In the genomic region with DNA sequence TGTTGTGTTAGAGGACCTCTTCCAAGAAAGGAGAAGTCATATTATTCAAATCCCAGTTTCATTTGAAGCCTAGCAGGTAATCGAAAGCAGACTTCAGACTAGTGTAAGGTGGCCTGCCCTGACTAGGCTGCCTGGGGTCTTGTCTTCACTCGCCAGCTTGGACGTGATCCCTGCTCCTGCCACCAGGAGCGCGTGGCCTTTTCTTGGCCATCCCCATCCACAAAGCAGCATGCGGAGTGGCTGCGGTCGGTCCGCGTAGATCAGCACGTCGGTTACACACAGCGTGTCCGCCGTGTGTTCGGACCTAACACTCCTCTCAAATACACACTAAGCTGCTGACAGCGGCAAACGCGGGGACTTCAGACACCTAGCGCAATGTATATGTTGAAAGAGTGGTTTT, we compare ENCODE assay signal across 16 cellular contexts. TPM values are rescaled to one million over a fixed set of nuclear protein-coding genes. Genes with fewer than 3 reads are reported as not detected.
A peak's percentile ranks its signal among the peaks of the same experiment; 100 is the strongest.
DNase-seq lines count a peak whose midpoint lies in the region; ATAC-seq, FAIRE-seq and TF ChIP-seq lines count a peak whose summit lies in the region.
"Had no signal": no experiment of that assay in that cellular context is flagged by ENCODE, and none has a peak within 500 bp of the region (broad histone marks: within the 10 kb centered on the region; RNA-seq: fewer than 3 reads in every experiment).

No MANE protein-coding gene starts in this region.

- no peak for TF ChIP-seq POLR2A in K562 (conservative IDR thresholded peaks at IDR 0.05)

- peak; percentile 19; the same call in 1 of the 2 replicates for TF ChIP-seq CTCF in A673 (conservative IDR thresholded peaks at IDR 0.05; ENCODE audit: low read depth, low read length)
- TF ChIP-seq CTCF in K562 (IDR thresholded peaks at IDR 0.05 in 2 of 3, conservative IDR thresholded peaks at IDR 0.05 in 1 of 3; ENCODE audit: insufficient read depth in 2 of 3, low read depth in 1 of 3, low read length in 3 of 3) = peak; percentile 17 to 36 (median 27); a peak in 4 of 6 replicates

- DNase-seq in A673 (ENCODE audit: low spot score) = no peak
- DNase-seq in H7 = peak; percentile 87
- peak; percentile 15 to 57 (median 43) for DNase-seq in K562 (ENCODE audit: extremely low read depth in 1 of 4, low spot score in 3 of 4)
- peak; percentile 79 for DNase-seq in iPS-NIHi7 (ENCODE audit: extremely low spot score)
- no peak for DNase-seq in NCI-H146 treated with DMSO at 0.1 percent for 48 hours (lab: John Stamatoyannopoulos, UW; ENCODE audit: unreplicated experiment)
- no peak for DNase-seq in NCI-H1105 treated with DMSO at 0.1 percent for 48 hours (lab: John Stamatoyannopoulos, UW)
- no peak for DNase-seq in HuH-7.5 (ENCODE audit: low spot score)
- no peak for DNase-seq in NCI-H1105 (lab: John Stamatoyannopoulos, UW)
- DNase-seq: activated gamma-delta T cell, anterior cingulate cortex, hippocampal formation, left ventricle myocardium inferior, NCI-H69, T-helper 1 cell had no signal

- no peak overlapping the region for H3K9ac ChIP-seq in K562 (ENCODE audit: insufficient read depth in 1 of 2, low read depth in 2 of 2, low read length in 2 of 2)

- no peak overlapping the region for H2AFZ ChIP-seq in K562 (ENCODE audit: low read depth, low read length)

- H3K36me3 ChIP-seq in A673 (ENCODE audit: insufficient read depth, low read length, poor library complexity, severe bottlenecking) (no peaks in the 10 kb centered on the region), H7 (replicated peaks; ENCODE audit: control insufficient read depth, insufficient read depth, low read length) (no peaks in the 10 kb centered on the region), K562 (ENCODE audit: control insufficient read depth, insufficient read depth, low read length) (no peaks in the 10 kb centered on the region)
- H3K36me3 ChIP-seq: left ventricle myocardium inferior had no signal

- intact Hi-C loops in A673 (cut with micrococcal nuclease; ENCODE audit: unreplicated experiment) = no loop called here
- intact Hi-C loops in K562 (cut with micrococcal nuclease) = no loop called here

- H3K4me1 ChIP-seq in A673 (ENCODE audit: insufficient read depth, low read length, poor library complexity, severe bottlenecking) (no peaks in the 10 kb centered on the region), K562 (replicated peaks in 1 of 2; ENCODE audit: control insufficient read depth in 2 of 2, insufficient read depth in 2 of 2, low read length in 2 of 2) (peaks cover 0 to 3% of the 10 kb centered on the region in 2 experiments; a peak in 1 of 5 replicates)
- H3K4me1 ChIP-seq: left ventricle myocardium inferior had no signal

- no peak for TF ChIP-seq EP300 in K562 (IDR thresholded peaks at IDR 0.05; ENCODE audit: low read length)

- in situ Hi-C loops in K562 (cut with MboI) = no loop called here

- no peak overlapping the region for H3K27ac ChIP-seq in A673 (ENCODE audit: low read depth, low read length, poor library complexity, severe bottlenecking)
- no peak overlapping the region for H3K27ac ChIP-seq in K562 (ENCODE audit: extremely low read depth, low read depth, low read length)
- H3K27ac ChIP-seq: left ventricle myocardium inferior had no signal

- no peaks in the 10 kb centered on the region for H3K9me3 ChIP-seq in A673 (ENCODE audit: low read depth, low read length, poor library complexity, severe bottlenecking)
- no peaks in the 10 kb centered on the region for H3K9me3 ChIP-seq in K562 (replicated peaks; ENCODE audit: control insufficient read depth, insufficient read depth, low read depth, low read length)
- H3K9me3 ChIP-seq: left ventricle myocardium inferior had no signal

- POLR2A ChIA-PET in A673 (lab: Charles Lee; ENCODE audit: low non-redundant PET) = no interaction called here
- POLR2A ChIA-PET in K562 (lab: Yijun Ruan, JAX) = no interaction called here

- H3K79me2 ChIP-seq in K562 (ENCODE audit: control insufficient read depth, insufficient read depth, low read length) = no peaks in the 10 kb centered on the region

- BruUV-seq in A673 (replicated peaks; lab: Mats Ljungman, UMichigan) = no TSS peak
- no TSS peak for BruUV-seq in K562 (replicated peaks; lab: Mats Ljungman, UMichigan)

- H3K27me3 ChIP-seq in A673 (replicated peaks; ENCODE audit: insufficient read depth, low read depth, low read length, poor library complexity) (peaks cover 36% of the 10 kb centered on the region), H7 (ENCODE audit: control insufficient read depth, insufficient read depth, low read length) (no peaks in the 10 kb centered on the region), K562 (ENCODE audit: control insufficient read depth in 2 of 2, insufficient read depth in 2 of 2, low read length in 2 of 2) (peaks cover 41 to 72% of the 10 kb centered on the region in 2 experiments)

- CTCF ChIA-PET in A673 (lab: Charles Lee) (interaction anchor here (0.6 to 0.7 kb wide), 2 partner anchors 17 to 173 kb away, joined by 3 read pairs; no protein-coding TSS in a partner anchor), K562 (lab: Yijun Ruan, JAX; ENCODE audit: low intra/inter-chr PET ratio) (no interaction called here)

- H3K4me3 ChIP-seq in A673 (ENCODE audit: low read depth, low read length, poor library complexity, severe bottlenecking) (no peak overlapping the region), H7 (ENCODE audit: insufficient read depth, low read depth, low read length) (no peak overlapping the region), K562 (no peak overlapping the region)
- H3K4me3 ChIP-seq: left ventricle myocardium inferior had no signal

- TF ChIP-seq RAD21 in K562 (CRISPR knock-in tag; conservative IDR thresholded peaks at IDR 0.05 in 1 of 2, IDR thresholded peaks at IDR 0.05 in 1 of 2) = no peak

- no peaks in the 10 kb centered on the region for H3K9me1 ChIP-seq in K562 (ENCODE audit: control insufficient read depth, insufficient read depth, low read length)

- no peak for FAIRE-seq in K562 (lab: Jason Lieb, UNC)
- FAIRE-seq: GM18507, GM19239 had no signal

- peak; percentile 75 for ATAC-seq in K562

- no peaks in the 10 kb centered on the region; the same call in 1 of the 2 replicates for H4K20me1 ChIP-seq in K562 (replicated peaks; ENCODE audit: control insufficient read depth, insufficient read depth, low read length)

- no peak overlapping the region for H3K4me2 ChIP-seq in K562 (ENCODE audit: insufficient read depth, low read length)

- 25% methylated on average over 20 of the region's 20 CpGs for WGBS in K562 (ENCODE audit: insufficient coverage, low coverage, missing lambda C conversion rate)

TF ChIP-seq in K562, 482 proteins besides CTCF, POLR2A, EP300 and RAD21 (continues in another document):
- TF ChIP-seq CBFA2T3 (IDR thresholded peaks at IDR 0.05) = no peak
- TF ChIP-seq ETV1 (tag; conservative IDR thresholded peaks at IDR 0.05; ENCODE audit: low read depth) = no peak

RNA-seq across cellular contexts. Expression of a gene that starts 37.3 kb away (rescaled TPM):
- total RNA-seq in A673 (2021) = not detected in 2 replicates
- 0.18 and 1.6 TPM in 2 replicates for total RNA-seq in H7 (2014; rRNA removed; shearing (Covaris generic))
- total RNA-seq in K562 (2011; cell fraction: chromatin; rRNA removed; ENCODE audit: low replicate concordance) = not detected in 2 replicates
- not detected in 2 replicates for total RNA-seq in K562 (2011; cell fraction: nucleolus; rRNA removed)
- not detected in 2 replicates for total RNA-seq in K562 (2011; cell fraction: nucleoplasm; rRNA removed)
- not detected in 2 replicates for total RNA-seq in K562 (2014; rRNA removed)
- not detected in 2 replicates for total RNA-seq in K562 (2014; rRNA removed; fragmentation: Illumina TruSeq; extraction: Trizol)
- not detected in 2 replicates for total RNA-seq in K562 (2015; rRNA removed; fragmentation: Illumina TruSeq; extraction: Trizol)
- total RNA-seq in K562 (2021) = not detected in 2 replicates
- polyA plus RNA-seq in K562 (2011; rRNA removed) = not detected in 2 replicates
- polyA plus RNA-seq in K562 (2011; cell fraction: cytosol; rRNA removed) = not detected in 2 replicates
- not detected in 2 replicates for polyA plus RNA-seq in K562 (2011; cell fraction: nucleus; rRNA removed)
- polyA plus RNA-seq in K562 (2012) = not detected in 2 replicates
- polyA plus RNA-seq in K562 (2014; fragmentation: Illumina TruSeq; extraction: Trizol) = not detected in 2 replicates
- not detected for polyA plus RNA-seq in K562 (2014; fragmentation: Nextera tagmentation; extraction: Ambion mirVana)
- not detected in 2 replicates for polyA plus RNA-seq in K562 (2014; rRNA removed)
- polyA minus RNA-seq in K562 (2011; rRNA and poly(A)+ RNA removed) = not detected in 2 replicates
- not detected in 2 replicates for polyA minus RNA-seq in K562 (2011; cell fraction: cytosol; rRNA and poly(A)+ RNA removed)
- polyA minus RNA-seq in K562 (2011; cell fraction: nucleus; rRNA and poly(A)+ RNA removed) = not detected in 2 replicates

RNA-seq across cellular contexts. Expression of a gene that starts 40.7 kb away (rescaled TPM):
- 27.2 and 27.5 TPM in 2 replicates for total RNA-seq in A673 (2021)
- total RNA-seq in H7 (2014; rRNA removed; shearing (Covaris generic)) = 14.5 and 15.0 TPM in 2 replicates
- 7.8 and 26.1 TPM in 2 replicates for total RNA-seq in K562 (2011; cell fraction: chromatin; rRNA removed; ENCODE audit: low replicate concordance)
- total RNA-seq in K562 (2011; cell fraction: nucleolus; rRNA removed) = 4.6 and 4.8 TPM in 2 replicates
- total RNA-seq in K562 (2011; cell fraction: nucleoplasm; rRNA removed) = 5.7 and 6.5 TPM in 2 replicates
- 11.1 and 16.3 TPM in 2 replicates for total RNA-seq in K562 (2014; rRNA removed)
- total RNA-seq in K562 (2014; rRNA removed; fragmentation: Illumina TruSeq; extraction: Trizol) = 17.7 and 20.0 TPM in 2 replicates
- 15.8 and 18.5 TPM in 2 replicates for total RNA-seq in K562 (2015; rRNA removed; fragmentation: Illumina TruSeq; extraction: Trizol)
- 12.0 and 13.3 TPM in 2 replicates for total RNA-seq in K562 (2021)
- 9.0 and 15.0 TPM in 2 replicates for polyA plus RNA-seq in K562 (2011; rRNA removed)
- polyA plus RNA-seq in K562 (2011; cell fraction: cytosol; rRNA removed) = 3.9 and 5.0 TPM in 2 replicates
- 3.1 and 3.7 TPM in 2 replicates for polyA plus RNA-seq in K562 (2011; cell fraction: nucleus; rRNA removed)
- polyA plus RNA-seq in K562 (2012) = 11.0 and 14.5 TPM in 2 replicates
- polyA plus RNA-seq in K562 (2014; fragmentation: Illumina TruSeq; extraction: Trizol) = 16.2 and 17.4 TPM in 2 replicates
- 10 to 100 TPM in 1 of 2 experiments, 1 to 10 TPM in 1; 9.0 to 12.4 TPM for polyA plus RNA-seq in K562 (2014; fragmentation: Nextera tagmentation; extraction: Ambion mirVana)
- 15.8 and 19.4 TPM in 2 replicates for polyA plus RNA-seq in K562 (2014; rRNA removed)
- polyA minus RNA-seq in K562 (2011; rRNA and poly(A)+ RNA removed) = 11.7 and 11.8 TPM in 2 replicates
- polyA minus RNA-seq in K562 (2011; cell fraction: cytosol; rRNA and poly(A)+ RNA removed) = 3.5 and 4.3 TPM in 2 replicates
- polyA minus RNA-seq in K562 (2011; cell fraction: nucleus; rRNA and poly(A)+ RNA removed) = 4.2 and 6.6 TPM in 2 replicates

Comparison
In these comparisons a context has a peak if more than half of its experiments do, and no peak if none do; other contexts are left out.
1. DNase-seq: peak in H7 (single experiment), K562 (4 of 4) and iPS-NIHi7 (single experiment); none in A673 (single experiment), NCI-H146 treated with DMSO at 0.1 percent for 48 hours (single experiment), NCI-H1105 treated with DMSO at 0.1 percent for 48 hours (single experiment), HuH-7.5 (single experiment) and NCI-H1105 (single experiment).